Comparison of ENCODE assay signal across 19 cellular contexts in the genomic region with DNA sequence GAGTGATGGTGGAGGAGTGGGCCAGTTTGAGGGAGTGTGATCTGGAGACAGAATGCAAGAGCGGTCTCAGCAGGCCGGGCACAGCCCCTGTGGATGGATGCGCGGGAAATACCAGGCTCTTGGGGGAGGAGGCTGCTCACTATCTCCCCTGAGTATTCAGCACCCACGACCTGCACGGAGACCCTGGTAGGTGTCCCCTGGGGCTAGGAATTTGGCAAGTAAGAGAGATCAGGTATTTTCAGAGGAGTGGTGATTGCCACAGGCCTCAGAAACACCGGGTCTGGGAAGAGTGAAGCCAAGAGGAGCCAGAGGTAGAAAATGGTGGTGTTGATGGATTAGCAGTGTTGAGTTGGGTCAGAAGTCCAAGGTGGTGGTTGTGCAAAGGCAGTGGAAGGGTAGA.
DNase-seq lines count a peak whose midpoint lies in the region; ATAC-seq and TF ChIP-seq lines count a peak whose summit lies in the region.
"Had no signal": no experiment of that assay in that cellular context is flagged by ENCODE, and none has a peak within 500 bp of the region (broad histone marks: within the 10 kb centered on the region; RNA-seq: fewer than 3 reads in every experiment).

No MANE protein-coding gene starts in this region.

- H3K4me3 Mint-ChIP-seq in activated CD4-positive, alpha-beta T cell treated with anti-CD3 and anti-CD28 coated beads, Interleukin-2, amount 10 ng/mL, durations not matched to agents 24 days and 14 days = no peak overlapping the region
- no peak overlapping the region for H3K4me3 Mint-ChIP-seq in endothelial cell (ENCODE audit: unreplicated experiment)
- H3K4me3 Mint-ChIP-seq in osteocyte (ENCODE audit: unreplicated experiment) = no peak overlapping the region
- H3K4me3 Mint-ChIP-seq: B cell; CD4-positive, alpha-beta T cell; CD8-positive, alpha-beta T cell had no signal

- 90 to 92% methylated on average over 7 of the region's 7 CpGs for WGBS in lung, 2 donors

- H3K4me3 ChIP-seq in lung = no peak overlapping the region
- H3K4me3 ChIP-seq: A549; BLaER1 treated with 17β-estradiol and CSF1 and Interleukin-3, amounts not matched to agents 10 nM and 100 nM had no signal

- no peaks in the 10 kb centered on the region for H3K9me3 Mint-ChIP-seq in activated CD4-positive, alpha-beta T cell treated with anti-CD3 and anti-CD28 coated beads, Interleukin-2, amount 10 ng/mL, durations not matched to agents 24 days and 14 days
- H3K9me3 Mint-ChIP-seq in endothelial cell (ENCODE audit: unreplicated experiment) = no peaks in the 10 kb centered on the region
- H3K9me3 Mint-ChIP-seq in osteocyte (ENCODE audit: unreplicated experiment) = peaks cover 28% of the 10 kb centered on the region
- H3K9me3 Mint-ChIP-seq: CD8-positive, alpha-beta T cell had no signal

- TF ChIP-seq CTCF in endothelial cell (IDR thresholded peaks at IDR 0.05; ENCODE audit: unreplicated experiment) (no peak), lung (IDR thresholded peaks at IDR 0.05; ENCODE audit: control extremely low read depth, extremely low read depth) (no peak), osteocyte (IDR thresholded peaks at IDR 0.05) (no peak)

- peak; percentile 26 for DNase-seq in activated CD4-positive, alpha-beta T cell treated with anti-CD3 and anti-CD28 coated beads, Interleukin-2, amount 10 ng/mL, durations not matched to agents 24 days and 14 days
- DNase-seq in activated CD4-positive, alpha-beta T cell treated with anti-CD3 and anti-CD28 coated beads, Interleukin-2, amount 50 U/mL, for 4 hours = no peak
- DNase-seq in endothelial cell (ENCODE audit: low spot score) (no peak), lung (ENCODE audit: low spot score) (peak; percentile 24), osteocyte (ENCODE audit: extremely low spot score, unreplicated experiment) (peak; percentile 70), amniotic stem cell (lab: John Stamatoyannopoulos, UW) (no peak), NCI-H128 (lab: John Stamatoyannopoulos, UW; ENCODE audit: unreplicated experiment) (no peak)
- DNase-seq: AML-193; Caco-2; Calu3; CD4-positive, alpha-beta T cell; CD8-positive, alpha-beta T cell; DMS79 treated with DMSO at 0.1 percent for 48 hours; GF-D8 had no signal

- intact Hi-C loops in activated CD4-positive, alpha-beta T cell treated with anti-CD3 and anti-CD28 coated beads, Interleukin-2, amount 10 ng/mL, durations not matched to agents 24 days and 14 days (cut with micrococcal nuclease) = no loop called here

- H3K4me1 Mint-ChIP-seq in activated CD4-positive, alpha-beta T cell treated with anti-CD3 and anti-CD28 coated beads, Interleukin-2, amount 10 ng/mL, durations not matched to agents 24 days and 14 days = no peaks in the 10 kb centered on the region
- H3K4me1 Mint-ChIP-seq in endothelial cell (ENCODE audit: unreplicated experiment) (no peaks in the 10 kb centered on the region), osteocyte (ENCODE audit: unreplicated experiment) (no peaks in the 10 kb centered on the region)
- H3K4me1 Mint-ChIP-seq: B cell had no signal

- no peaks in the 10 kb centered on the region for H3K36me3 ChIP-seq in lung (ENCODE audit: control insufficient read depth in 2 of 2, insufficient read depth in 2 of 2, low read length in 2 of 2)
- H3K36me3 ChIP-seq: BLaER1 treated with 17β-estradiol and CSF1 and Interleukin-3, amounts not matched to agents 10 nM and 100 nM had no signal

- ATAC-seq in lung (ENCODE audit: insufficient read depth, low FRiP score) = no peak
- ATAC-seq: CD8-positive, alpha-beta T cell had no signal

- H3K36me3 Mint-ChIP-seq in activated CD4-positive, alpha-beta T cell treated with anti-CD3 and anti-CD28 coated beads, Interleukin-2, amount 10 ng/mL, durations not matched to agents 24 days and 14 days (ENCODE audit: low read depth) = no peaks in the 10 kb centered on the region
- H3K36me3 Mint-ChIP-seq in endothelial cell (ENCODE audit: low read depth, unreplicated experiment) = no peaks in the 10 kb centered on the region
- no peaks in the 10 kb centered on the region for H3K36me3 Mint-ChIP-seq in osteocyte (ENCODE audit: unreplicated experiment)
- H3K36me3 Mint-ChIP-seq: CD8-positive, alpha-beta T cell had no signal

- H3K4me1 ChIP-seq in lung (ENCODE audit: control insufficient read depth in 2 of 2, insufficient read depth in 2 of 2, low read length in 2 of 2) = peaks cover 0 to 2% of the 10 kb centered on the region in 2 donors
- H3K4me1 ChIP-seq: A549; BLaER1 treated with 17β-estradiol and CSF1 and Interleukin-3, amounts not matched to agents 10 nM and 100 nM; Caco-2 had no signal

- peaks cover 0 to 10% of the 10 kb centered on the region in 2 donors for H3K9me3 ChIP-seq in lung (ENCODE audit: control insufficient read depth in 2 of 2, insufficient read depth in 1 of 2, low read length in 1 of 2)
- H3K9me3 ChIP-seq: Caco-2 had no signal

- no peak overlapping the region for H3K27ac ChIP-seq in lung (ENCODE audit: low read depth in 1 of 2, low read length in 1 of 2)
- H3K27ac ChIP-seq: 22Rv1; A549; BLaER1 treated with 17β-estradiol and CSF1 and Interleukin-3, amounts not matched to agents 10 nM and 100 nM; C4-2B had no signal

- no peak overlapping the region for H3K27ac Mint-ChIP-seq in activated CD4-positive, alpha-beta T cell treated with anti-CD3 and anti-CD28 coated beads, Interleukin-2, amount 10 ng/mL, durations not matched to agents 24 days and 14 days
- H3K27ac Mint-ChIP-seq in endothelial cell (ENCODE audit: unreplicated experiment) (peak overlapping the region; percentile 2), osteocyte (ENCODE audit: unreplicated experiment) (no peak overlapping the region)
- H3K27ac Mint-ChIP-seq: B cell; CD4-positive, alpha-beta T cell; CD8-positive, alpha-beta T cell had no signal

- no peaks in the 10 kb centered on the region for H3K27me3 Mint-ChIP-seq in activated CD4-positive, alpha-beta T cell treated with anti-CD3 and anti-CD28 coated beads, Interleukin-2, amount 10 ng/mL, durations not matched to agents 24 days and 14 days
- H3K27me3 Mint-ChIP-seq in endothelial cell (ENCODE audit: unreplicated experiment) (peaks cover 5% of the 10 kb centered on the region), osteocyte (ENCODE audit: unreplicated experiment) (no peaks in the 10 kb centered on the region)
- H3K27me3 Mint-ChIP-seq: B cell; CD4-positive, alpha-beta T cell had no signal

- H3K27me3 ChIP-seq in lung (ENCODE audit: control insufficient read depth, insufficient read depth) = no peaks in the 10 kb centered on the region
- H3K27me3 ChIP-seq: BLaER1 treated with 17β-estradiol and CSF1 and Interleukin-3, amounts not matched to agents 10 nM and 100 nM had no signal

Comparison
In these comparisons a context has a peak if more than half of its experiments do, and no peak if none do; other contexts are left out.
1. DNase-seq: peak in activated CD4-positive, alpha-beta T cell treated with anti-CD3 and anti-CD28 coated beads, Interleukin-2, amount 10 ng/mL, durations not matched to agents 24 days and 14 days (single experiment), lung (single experiment) and osteocyte (single experiment); none in activated CD4-positive, alpha-beta T cell treated with anti-CD3 and anti-CD28 coated beads, Interleukin-2, amount 50 U/mL, for 4 hours (0 of 2), endothelial cell (single experiment), amniotic stem cell (single experiment) and NCI-H128 (single experiment).